18 cellular contexts compared by ENCODE assay signal in genomic region chr19:49421878-49422202, GRCh38. TPM values are rescaled to one million over a fixed set of nuclear protein-coding genes. Genes with fewer than 3 reads are reported as not detected.
DNase-seq lines count a peak whose midpoint lies in the region; ATAC-seq, FAIRE-seq and TF ChIP-seq lines count a peak whose summit lies in the region.
"Had no signal": no experiment of that assay in that cellular context is flagged by ENCODE, and none has a peak within 500 bp of the region (broad histone marks: within the 10 kb centered on the region; RNA-seq: fewer than 3 reads in every experiment).

No MANE protein-coding gene starts in this region.

- peaks cover 0 to 11% (median 0%) of the 10 kb centered on the region in 7 donors for H3K9me3 Mint-ChIP-seq in CD4-positive, CD25-positive, alpha-beta regulatory T cell
- H3K9me3 Mint-ChIP-seq in activated B cell treated with CpG ODN at 0.5 μM for 24 hours (no peaks in the 10 kb centered on the region), naive B cell (peaks cover 0 to 7% (median 0%) of the 10 kb centered on the region in 7 donors)
- H3K9me3 Mint-ChIP-seq: endodermal cell, HFFc6 had no signal

- peak overlapping the region in 3 of 4 donors; percentile 19 to 88 (median 30) for H3K4me3 Mint-ChIP-seq in CD4-positive, CD25-positive, alpha-beta regulatory T cell
- H3K4me3 Mint-ChIP-seq in activated B cell treated with CpG ODN at 0.5 μM for 24 hours: peak overlapping the region; percentile 12
- H3K4me3 Mint-ChIP-seq in naive B cell: peak overlapping the region in 7 of 8 donors; percentile 0 to 78 (median 69)
- H3K4me3 Mint-ChIP-seq: HFFc6 had no signal

- H3K36me3 Mint-ChIP-seq in CD4-positive, CD25-positive, alpha-beta regulatory T cell: peaks cover 5% of the 10 kb centered on the region
- H3K36me3 Mint-ChIP-seq in activated B cell treated with CpG ODN at 0.5 μM for 24 hours (ENCODE audit: low read depth) (no peaks in the 10 kb centered on the region), naive B cell (peaks cover 0 to 25% of the 10 kb centered on the region in 2 donors)

- TF ChIP-seq CTCF in A549 (IDR thresholded peaks at IDR 0.05) (no peak), activated B cell treated with CpG ODN at 0.5 μM for 24 hours (IDR thresholded peaks at IDR 0.05) (no peak)

- CTCF ChIA-PET in A549 (lab: Yijun Ruan, JAX) (interaction anchor here (0.6 to 13.8 kb wide), 16 partner anchors 9 to 166 kb away, joined by 3 to 141 read pairs (median 4); partner anchors contain the start of genes PIH1D1 and SLC17A7), activated B cell treated with CpG ODN at 0.5 μM for 24 hours (lab: Charles Lee) (no interaction called here)

- TF ChIP-seq EP300 in A549 (IDR thresholded peaks at IDR 0.05): no peak

- TF ChIP-seq POLR2A in A549 (IDR thresholded peaks at IDR 0.05; ENCODE audit: low read length): no peak

- intact Hi-C loops in activated B cell treated with CpG ODN at 0.5 μM for 24 hours (cut with micrococcal nuclease): loop anchor here (2.0 kb wide), 2 partner anchors 13 to 19 kb away; partner anchors contain the start of gene SLC17A7

- WGBS in A549 (ENCODE audit: missing lambda C conversion rate): 48% methylated on average over 2 of the region's 3 CpGs

- no peaks in the 10 kb centered on the region for H3K36me3 ChIP-seq in CD4-positive, CD25-positive, alpha-beta regulatory T cell (ENCODE audit: control insufficient read depth, insufficient read depth, low read length)
- H3K36me3 ChIP-seq: colonic mucosa, upper lobe of right lung had no signal

- H3K9me3 ChIP-seq in A549: no peaks in the 10 kb centered on the region
- no peaks in the 10 kb centered on the region for H3K9me3 ChIP-seq in CD4-positive, CD25-positive, alpha-beta regulatory T cell (ENCODE audit: control insufficient read depth in 2 of 2, low read length in 2 of 2)
- H3K9me3 ChIP-seq: colonic mucosa, upper lobe of right lung had no signal

- H3K4me1 ChIP-seq in A549: peaks cover 26% of the 10 kb centered on the region
- H3K4me1 ChIP-seq in CD4-positive, CD25-positive, alpha-beta regulatory T cell (ENCODE audit: control insufficient read depth, insufficient read depth, low read length, poor library complexity, severe bottlenecking): peaks cover 36% of the 10 kb centered on the region

- H3K27me3 Mint-ChIP-seq in CD4-positive, CD25-positive, alpha-beta regulatory T cell: peaks cover 90% of the 10 kb centered on the region
- H3K27me3 Mint-ChIP-seq in activated B cell treated with CpG ODN at 0.5 μM for 24 hours (peaks cover 81% of the 10 kb centered on the region), naive B cell (peaks cover 70 to 98% (median 98%) of the 10 kb centered on the region in 3 donors)

- no peak overlapping the region; a peak in 1 of 6 replicates for H3K27ac ChIP-seq in A549
- no peak overlapping the region for H3K27ac ChIP-seq in CD4-positive, CD25-positive, alpha-beta regulatory T cell (ENCODE audit: insufficient read depth, low read length, poor library complexity, severe bottlenecking)
- H3K27ac ChIP-seq: colonic mucosa, upper lobe of right lung had no signal

- peak overlapping the region; percentile 88 for H3K4me2 ChIP-seq in A549

- H3K27ac Mint-ChIP-seq in CD4-positive, CD25-positive, alpha-beta regulatory T cell: no peak overlapping the region
- no peak overlapping the region for H3K27ac Mint-ChIP-seq in activated B cell treated with CpG ODN at 0.5 μM for 24 hours
- no peak overlapping the region for H3K27ac Mint-ChIP-seq in naive B cell
- H3K27ac Mint-ChIP-seq: endodermal cell, HFFc6 had no signal

- no peak for DNase-seq in A549 (ENCODE audit: low read depth in 1 of 2, low spot score in 1 of 2)
- no peak for DNase-seq in CD4-positive, CD25-positive, alpha-beta regulatory T cell
- no peak for DNase-seq in activated B cell treated with CpG ODN at 0.5 μM for 24 hours
- DNase-seq in naive B cell: no peak
- no peak for DNase-seq in stimulated activated CD4-positive, alpha-beta T cell treated with anti-CD3 and anti-CD28 coated beads, Interleukin-12 subunit alpha, Interleukin-12 subunit beta, amount 100 ng/mL, for 4 hours
- DNase-seq in NCI-H1092 (lab: John Stamatoyannopoulos, UW): no peak
- DNase-seq in EL: no peak
- DNase-seq: activated T-cell treated with anti-CD3 and anti-CD28 coated beads for 4 hours, AML-193, GDM1, HFFc6, upper lobe of right lung had no signal

- no peak for TF ChIP-seq RAD21 in A549 (conservative IDR thresholded peaks at IDR 0.05 in 1 of 2, IDR thresholded peaks at IDR 0.05 in 1 of 2)

- peak overlapping the region; percentile 38; the same call in 2 of the 3 replicates for H3K4me3 ChIP-seq in A549
- no peak overlapping the region for H3K4me3 ChIP-seq in CD4-positive, CD25-positive, alpha-beta regulatory T cell (ENCODE audit: low read depth, low read length)

- POLR2A ChIA-PET in A549 (lab: Yijun Ruan, JAX) (interaction anchor here (0.8 to 1.0 kb wide), 2 partner anchors 11 to 34 kb away, joined by 4 to 5 read pairs; partner anchors contain the start of gene KASH5), activated B cell treated with CpG ODN at 0.5 μM for 24 hours (lab: Charles Lee) (interaction anchor here (0.8 kb wide), 1 partner anchor 30 kb away, joined by 3 read pairs; the partner anchor contains the start of gene PIH1D1)

- peaks cover 5 to 62% (median 27%) of the 10 kb centered on the region in 4 donors for H3K4me1 Mint-ChIP-seq in CD4-positive, CD25-positive, alpha-beta regulatory T cell
- H3K4me1 Mint-ChIP-seq in activated B cell treated with CpG ODN at 0.5 μM for 24 hours (peaks cover 52% of the 10 kb centered on the region), naive B cell (peaks cover 54 to 73% (median 62%) of the 10 kb centered on the region in 3 donors)

- ATAC-seq in A549 (no peak), activated B cell treated with CpG ODN at 0.5 μM for 24 hours (ENCODE audit: low read depth) (no peak), naive B cell (ENCODE audit: low read depth in 2 of 2) (no peak)
- ATAC-seq in CD4-positive, CD25-positive, alpha-beta regulatory T cell (ENCODE audit: low read depth in 2 of 2): no peak

- no peak for FAIRE-seq in A549 (lab: Jason Lieb, UNC)
- FAIRE-seq: D721Med had no signal

- peaks cover 53% of the 10 kb centered on the region for H3K27me3 ChIP-seq in CD4-positive, CD25-positive, alpha-beta regulatory T cell (ENCODE audit: control insufficient read depth, insufficient read depth, low read length)

TF ChIP-seq in A549, 52 proteins besides CTCF, POLR2A, EP300 and RAD21 (continues in another document):
- no peak for TF ChIP-seq NFE2L2 (conservative IDR thresholded peaks at IDR 0.05; ENCODE audit: low read length)

RNA-seq across cellular contexts. Expression of gene PTH2, which starts 1.4 kb away (rescaled TPM):
- polyA plus RNA-seq in A549 (2011; rRNA removed) (not detected in 2 replicates), A549 (2017; fragmentation: RNase III; extraction: RNeasy Plus Mini Kit Qiagen cat#74134 plus additional on column Dnase treatment) (not detected in 3 replicates), naive B cell (ENCODE audit: low read depth in 6 of 6) (not detected)
- not detected in 2 replicates for polyA plus RNA-seq in A549 (2012; cell fraction: cytosol; rRNA removed)
- not detected in 2 replicates for polyA plus RNA-seq in A549 (2012; cell fraction: nucleus; rRNA removed)
- not detected in 2 replicates for polyA minus RNA-seq in A549 (2011; rRNA and poly(A)+ RNA removed)
- total RNA-seq in CD4-positive, CD25-positive, alpha-beta regulatory T cell: not detected
- polyA plus RNA-seq in CD4-positive, CD25-positive, alpha-beta regulatory T cell: not detected
- total RNA-seq in activated B cell treated with CpG ODN at 0.5 μM for 24 hours: not detected in 2 replicates
- total RNA-seq: colonic mucosa, endodermal cell, fibroblast of lung, HFFc6, pulmonary artery endothelial cell, skeletal muscle tissue, upper lobe of right lung had no signal
- polyA plus RNA-seq: fibroblast of lung had no signal

RNA-seq across cellular contexts. Expression of gene GFY, which starts 3.3 kb away (rescaled TPM):
- polyA plus RNA-seq in A549 (2011; rRNA removed) (0.06 TPM in 1 of 2 replicates, not detected in the other), A549 (2017; fragmentation: RNase III; extraction: RNeasy Plus Mini Kit Qiagen cat#74134 plus additional on column Dnase treatment) (0.16 to 0.18 TPM in 2 of 3 replicates, not detected in the other), naive B cell (ENCODE audit: low read depth in 6 of 6) (not detected)
- 0.09 and 0.10 TPM in 2 replicates for polyA plus RNA-seq in A549 (2012; cell fraction: cytosol; rRNA removed)
- 0.14 TPM in 1 of 2 replicates, not detected in the other for polyA plus RNA-seq in A549 (2012; cell fraction: nucleus; rRNA removed)
- polyA minus RNA-seq in A549 (2011; rRNA and poly(A)+ RNA removed): not detected in 2 replicates
- not detected for total RNA-seq in CD4-positive, CD25-positive, alpha-beta regulatory T cell
- polyA plus RNA-seq in CD4-positive, CD25-positive, alpha-beta regulatory T cell: not detected
- not detected in 2 replicates for total RNA-seq in activated B cell treated with CpG ODN at 0.5 μM for 24 hours
- total RNA-seq: colonic mucosa, fibroblast of lung, HFFc6, pulmonary artery endothelial cell, skeletal muscle tissue, upper lobe of right lung had no signal
- polyA plus RNA-seq: fibroblast of lung had no signal

RNA-seq across cellular contexts. Expression of gene SLC17A7, which starts 19.5 kb away (rescaled TPM):
- polyA plus RNA-seq in A549 (2011; rRNA removed) (0.48 and 0.50 TPM in 2 replicates), A549 (2017; fragmentation: RNase III; extraction: RNeasy Plus Mini Kit Qiagen cat#74134 plus additional on column Dnase treatment) (0.35 to 0.44 TPM (median 0.39 TPM) in 3 replicates), naive B cell (ENCODE audit: low read depth in 6 of 6) (not detected)
- polyA plus RNA-seq in A549 (2012; cell fraction: cytosol; rRNA removed): 0.38 and 0.45 TPM in 2 replicates
- 0.45 and 0.54 TPM in 2 replicates for polyA plus RNA-seq in A549 (2012; cell fraction: nucleus; rRNA removed)
- 0.41 and 0.83 TPM in 2 replicates for polyA minus RNA-seq in A549 (2011; rRNA and poly(A)+ RNA removed)
- total RNA-seq in CD4-positive, CD25-positive, alpha-beta regulatory T cell: not detected
- not detected for polyA plus RNA-seq in CD4-positive, CD25-positive, alpha-beta regulatory T cell
- total RNA-seq in activated B cell treated with CpG ODN at 0.5 μM for 24 hours: 0.15 and 0.55 TPM in 2 replicates
- total RNA-seq: pulmonary artery endothelial cell had no signal

RNA-seq across cellular contexts. Expression of gene PIH1D1, which starts 29.8 kb away (rescaled TPM):
- polyA plus RNA-seq in A549 (2011; rRNA removed) (74.1 and 89.7 TPM in 2 replicates), A549 (2017; fragmentation: RNase III; extraction: RNeasy Plus Mini Kit Qiagen cat#74134 plus additional on column Dnase treatment) (96.8 to 114 TPM (median 113 TPM) in 3 replicates), naive B cell (ENCODE audit: low read depth in 6 of 6) (10 to 100 TPM; 70.3 to 95.3 (median 79.0) TPM)
- polyA plus RNA-seq in A549 (2012; cell fraction: cytosol; rRNA removed): 92.0 and 116 TPM in 2 replicates
- 177 and 228 TPM in 2 replicates for polyA plus RNA-seq in A549 (2012; cell fraction: nucleus; rRNA removed)
- polyA minus RNA-seq in A549 (2011; rRNA and poly(A)+ RNA removed): 58.1 and 66.8 TPM in 2 replicates
- total RNA-seq in CD4-positive, CD25-positive, alpha-beta regulatory T cell: 150 TPM
- 100 to 1,000 TPM; 109 to 144 (median 118) TPM for polyA plus RNA-seq in CD4-positive, CD25-positive, alpha-beta regulatory T cell
- 110 and 111 TPM in 2 replicates for total RNA-seq in activated B cell treated with CpG ODN at 0.5 μM for 24 hours

RNA-seq across cellular contexts. Expression of gene ALDH16A1, which starts 31.2 kb away (rescaled TPM):
- polyA plus RNA-seq in A549 (2011; rRNA removed) (9.7 and 10.2 TPM in 2 replicates), A549 (2017; fragmentation: RNase III; extraction: RNeasy Plus Mini Kit Qiagen cat#74134 plus additional on column Dnase treatment) (19.9 to 23.0 TPM (median 23.0 TPM) in 3 replicates), naive B cell (ENCODE audit: low read depth in 6 of 6) (100 to 1,000 TPM in 1 of 6 donors, 10 to 100 TPM in 5; 54.2 to 103 (median 74.6) TPM)
- 29.9 and 37.0 TPM in 2 replicates for polyA plus RNA-seq in A549 (2012; cell fraction: cytosol; rRNA removed)
- 94.1 and 133 TPM in 2 replicates for polyA plus RNA-seq in A549 (2012; cell fraction: nucleus; rRNA removed)
- polyA minus RNA-seq in A549 (2011; rRNA and poly(A)+ RNA removed): 9.3 and 10.6 TPM in 2 replicates
- total RNA-seq in CD4-positive, CD25-positive, alpha-beta regulatory T cell: 41.0 TPM
- polyA plus RNA-seq in CD4-positive, CD25-positive, alpha-beta regulatory T cell: 10 to 100 TPM; 32.7 to 47.1 (median 42.3) TPM
- total RNA-seq in activated B cell treated with CpG ODN at 0.5 μM for 24 hours: 61.4 and 61.6 TPM in 2 replicates

Comparison
In these comparisons a context has a peak if more than half of its experiments do, and no peak if none do; other contexts are left out.
1. H3K4me3 Mint-ChIP-seq: peak in every context shown above with its lines; median percentile 69 in naive B cell; 30 in CD4-positive, CD25-positive, alpha-beta regulatory T cell; 12 in activated B cell treated with CpG ODN at 0.5 μM for 24 hours.